In genomic region chr2:70977605-70978205, GRCh38 we compare ENCODE assay signal across 9 cellular contexts. TPM values are rescaled to one million over a fixed set of nuclear protein-coding genes. Genes with fewer than 3 reads are reported as not detected.
DNase-seq lines count a peak whose midpoint lies in the region; ATAC-seq and TF ChIP-seq lines count a peak whose summit lies in the region.
"Had no signal": no experiment of that assay in that cellular context is flagged by ENCODE, and none has a peak within 500 bp of the region (broad histone marks: within the 10 kb centered on the region; RNA-seq: fewer than 3 reads in every experiment).

No MANE protein-coding gene starts in this region.

- H3K4me2 ChIP-seq in neuronal stem cell (ENCODE audit: insufficient read depth, low read length, poor library complexity, severe bottlenecking) = no peak overlapping the region

- peak in 1 of 3 donors; percentile 28 for TF ChIP-seq CTCF in breast epithelium (IDR thresholded peaks at IDR 0.05)

- H3K18ac ChIP-seq in neuronal stem cell (ENCODE audit: low read length) = no peak overlapping the region

- no peak overlapping the region for H2AFZ ChIP-seq in neuronal stem cell (ENCODE audit: low read length)

- no peak overlapping the region for H3K4ac ChIP-seq in neuronal stem cell (ENCODE audit: low read length)

- no peaks in the 10 kb centered on the region for H3K27me3 ChIP-seq in breast epithelium
- peaks cover 0 to 7% (median 0%) of the 10 kb centered on the region in 3 experiments for H3K27me3 ChIP-seq in neuronal stem cell (ENCODE audit: control insufficient read depth in 3 of 3, insufficient read depth in 3 of 3, low read depth in 1 of 3, low read length in 3 of 3)

- H3K36me3 ChIP-seq in breast epithelium (no peaks in the 10 kb centered on the region), neuronal stem cell (replicated peaks in 1 of 2; ENCODE audit: control insufficient read depth in 2 of 2, insufficient read depth in 2 of 2, low read length in 2 of 2) (no peaks in the 10 kb centered on the region)

- H3K79me1 ChIP-seq in neuronal stem cell (ENCODE audit: low read depth, low read length) = no peaks in the 10 kb centered on the region

- intact Hi-C loops in breast epithelium (cut with DNase I; ENCODE audit: low total_unique reads) = no loop called here
- intact Hi-C loops in left colon (cut with DNase I, micrococcal nuclease) = no loop called here

- H2AK5ac ChIP-seq in neuronal stem cell (ENCODE audit: low read depth, low read length) = no peak overlapping the region

- peak overlapping the region; percentile 89 to 94 for H3K27ac ChIP-seq in breast epithelium
- no peak overlapping the region for H3K27ac ChIP-seq in neuronal stem cell (replicated peaks; ENCODE audit: low read length)

- H3K14ac ChIP-seq in neuronal stem cell (ENCODE audit: low read length) = no peak overlapping the region

- peak; percentile 18 to 33 for ATAC-seq in activated CD4-positive, CD25-positive, alpha-beta regulatory T cell treated with anti-CD3 and anti-CD28 coated beads, Interleukin-2, amount 50 U/mL, for 24 hours
- peak; percentile 23 for ATAC-seq in left colon
- no peak for ATAC-seq in HG03139 (IDR thresholded peaks at IDR 0.05; ENCODE audit: unreplicated experiment)

- no peak overlapping the region for H4K8ac ChIP-seq in neuronal stem cell (ENCODE audit: low read depth, low read length)

- no peak overlapping the region for H3K9ac ChIP-seq in neuronal stem cell (ENCODE audit: low read depth, low read length, poor library complexity)

- H2BK15ac ChIP-seq in neuronal stem cell (ENCODE audit: low read length) = no peak overlapping the region

- H3K4me1 ChIP-seq in breast epithelium (no peaks in the 10 kb centered on the region), neuronal stem cell (ENCODE audit: control insufficient read depth in 2 of 2, insufficient read depth in 1 of 2, low read depth in 1 of 2, low read length in 2 of 2) (peaks cover 5 to 11% of the 10 kb centered on the region in 2 donors)

- no peak for DNase-seq in activated CD4-positive, CD25-positive, alpha-beta regulatory T cell treated with anti-CD3 and anti-CD28 coated beads, Interleukin-2, amount 50 U/mL, for 72 hours
- DNase-seq in NCI-H510A treated with DMSO at 0.1 percent for 48 hours (lab: John Stamatoyannopoulos, UW) (peak; percentile 52), breast epithelium (ENCODE audit: low spot score in 2 of 2) (peak; percentile 45 to 66), left colon (peak in 1 of 2 donors; percentile 49), stromal cell of bone marrow (ENCODE audit: low read depth) (peak; percentile 79), neuronal stem cell (ENCODE audit: low spot score) (no peak)
- DNase-seq: DND-41 had no signal

- no CpG with 5 or more reads among the region's 14 CpGs for WGBS in neuronal stem cell (ENCODE audit: extremely low coverage in 2 of 2, insufficient read length in 2 of 2, insufficient replicate concordance in 1 of 2), 2 donors

- H3K4me3 ChIP-seq in breast epithelium = peak overlapping the region; percentile 55 to 81 (median 71)
- no peak overlapping the region for H3K4me3 ChIP-seq in neuronal stem cell (ENCODE audit: low read length in 2 of 2)

- H2BK12ac ChIP-seq in neuronal stem cell (ENCODE audit: low read length) = no peak overlapping the region

- H2BK120ac ChIP-seq in neuronal stem cell (ENCODE audit: low read depth, low read length) = no peak overlapping the region

- no peak overlapping the region for H2BK5ac ChIP-seq in neuronal stem cell (ENCODE audit: low read length)

- no peak for TF ChIP-seq POLR2A in breast epithelium (IDR thresholded peaks at IDR 0.05)

- H3K9me3 ChIP-seq in breast epithelium (no peaks in the 10 kb centered on the region), neuronal stem cell (replicated peaks in 1 of 2; ENCODE audit: control insufficient read depth in 2 of 2, insufficient read depth in 1 of 2, low read depth in 1 of 2, low read length in 2 of 2) (no peaks in the 10 kb centered on the region)

- H3K23ac ChIP-seq in neuronal stem cell (ENCODE audit: low read depth, low read length, poor library complexity) = no peak overlapping the region

- H4K91ac ChIP-seq in neuronal stem cell (ENCODE audit: low read depth, low read length, poor library complexity) = no peak overlapping the region

RNA-seq across cellular contexts. Expression of gene ANKRD53, which starts 0.7 kb away (rescaled TPM):
- total RNA-seq in breast epithelium (1 to 10 TPM; 2.8 to 4.9 (median 3.2) TPM), left colon (under 1 TPM; 0.61 to 0.70 TPM)
- polyA plus RNA-seq in neuronal stem cell (2013, experiment 1 of 2) = 0.33 TPM
- 0.35 TPM for polyA plus RNA-seq in neuronal stem cell (2013, experiment 2 of 2)

RNA-seq across cellular contexts. Expression of gene TEX261, which starts 17.0 kb away (rescaled TPM):
- total RNA-seq in breast epithelium (10 to 100 TPM; 39.5 to 48.8 (median 40.0) TPM), left colon (10 to 100 TPM; 42.1 to 50.4 TPM)
- 16.7 TPM for polyA plus RNA-seq in neuronal stem cell (2013, experiment 1 of 2)
- 16.5 TPM for polyA plus RNA-seq in neuronal stem cell (2013, experiment 2 of 2)

RNA-seq across cellular contexts. Expression of gene ATP6V1B1, which starts 42.0 kb away (rescaled TPM):
- total RNA-seq in breast epithelium (10 to 100 TPM in 1 of 3 donors, 1 to 10 TPM in 2; 1.8 to 38.2 (median 4.6) TPM), left colon (not detected)
- polyA plus RNA-seq in neuronal stem cell (2013, experiment 1 of 2) = 1.9 TPM
- 2.3 TPM for polyA plus RNA-seq in neuronal stem cell (2013, experiment 2 of 2)

Comparison
In these comparisons a context has a peak if more than half of its experiments do, and no peak if none do; other contexts are left out.
1. DNase-seq: peak in NCI-H510A treated with DMSO at 0.1 percent for 48 hours (single experiment), breast epithelium (2 of 2) and stromal cell of bone marrow (single experiment); none in activated CD4-positive, CD25-positive, alpha-beta regulatory T cell treated with anti-CD3 and anti-CD28 coated beads, Interleukin-2, amount 50 U/mL, for 72 hours (single experiment) and neuronal stem cell (single experiment).
2. H3K4me3 ChIP-seq: peak in breast epithelium (3 of 3); none in neuronal stem cell (0 of 2).